10 cellular contexts compared by ENCODE assay signal in genomic region chr2:237715459-237715947, GRCh38.
DNase-seq lines count a peak whose midpoint lies in the region; ATAC-seq, FAIRE-seq and TF ChIP-seq lines count a peak whose summit lies in the region.
"Had no signal": no experiment of that assay in that cellular context is flagged by ENCODE, and none has a peak within 500 bp of the region (broad histone marks: within the 10 kb centered on the region; RNA-seq: fewer than 3 reads in every experiment).

No MANE protein-coding gene starts in this region.

- peaks cover 52% of the 10 kb centered on the region for H3K36me3 Mint-ChIP-seq in activated naive CD8-positive, alpha-beta T cell treated with anti-CD3 and anti-CD28 coated beads, Interleukin-2, amount 50 U/mL, for 24 hours (ENCODE audit: low read depth)

- H3K27me3 Mint-ChIP-seq in activated naive CD8-positive, alpha-beta T cell treated with anti-CD3 and anti-CD28 coated beads, Interleukin-2, amount 50 U/mL, for 24 hours, result no peaks in the 10 kb centered on the region

- H3K79me2 ChIP-seq in smooth muscle cell (ENCODE audit: low read depth), result peaks cover 40% of the 10 kb centered on the region

- TF ChIP-seq POLR2A in GM12892 (IDR thresholded peaks at IDR 0.05; ENCODE audit: low read depth, low read length), result no peak

- H3K27ac ChIP-seq in HUES6 (ENCODE audit: low read depth, low read length) (peak overlapping the region; percentile 22; the same call in 1 of the 2 replicates), smooth muscle cell (ENCODE audit: low read depth) (peak overlapping the region; percentile 88)

- H3K4me2 ChIP-seq in smooth muscle cell, result peak overlapping the region; percentile 76

- H3K9me3 ChIP-seq in HUES6 (ENCODE audit: control insufficient read depth, insufficient read depth, low read depth, low read length), result no peaks in the 10 kb centered on the region
- no peaks in the 10 kb centered on the region for H3K9me3 ChIP-seq in smooth muscle cell (replicated peaks; ENCODE audit: low read depth)

- H3K4me1 ChIP-seq in HUES6 (ENCODE audit: control insufficient read depth, insufficient read depth, low read length) (peaks cover 37% of the 10 kb centered on the region), smooth muscle cell (ENCODE audit: low read depth) (peaks cover 17% of the 10 kb centered on the region)

- H2AFZ ChIP-seq in smooth muscle cell (ENCODE audit: low read depth), result no peak overlapping the region

- no peaks in the 10 kb centered on the region for H3K9me3 Mint-ChIP-seq in activated naive CD8-positive, alpha-beta T cell treated with anti-CD3 and anti-CD28 coated beads, Interleukin-2, amount 50 U/mL, for 24 hours

- intact Hi-C loops in left colon (cut with DNase I, micrococcal nuclease), result no loop called here

- DNase-seq in activated naive CD8-positive, alpha-beta T cell treated with anti-CD3 and anti-CD28 coated beads, Interleukin-2, amount 50 U/mL, for 24 hours, result no peak
- DNase-seq in left colon, result peak; percentile 65 to 73
- DNase-seq in smooth muscle cell (lab: John Stamatoyannopoulos, UW; ENCODE audit: unreplicated experiment), result no peak
- no peak for DNase-seq in NCI-H1436 treated with DMSO at 0.1 percent for 48 hours (lab: John Stamatoyannopoulos, UW)
- no peak for DNase-seq in GM12892 (ENCODE audit: insufficient read length)
- DNase-seq in stimulated activated CD4-positive, alpha-beta T cell treated with anti-CD3 and anti-CD28 coated beads, Interleukin-2, amount 100 ng/mL, for 48 hours, result no peak

- peaks cover 61% of the 10 kb centered on the region for H4K20me1 ChIP-seq in smooth muscle cell (ENCODE audit: low read depth)

- H3F3A ChIP-seq in smooth muscle cell (ENCODE audit: low read depth), result peaks cover 14% of the 10 kb centered on the region

- H3K27me3 ChIP-seq in HUES6 (ENCODE audit: control insufficient read depth, insufficient read depth, low read length) (no peaks in the 10 kb centered on the region), smooth muscle cell (ENCODE audit: low read depth) (no peaks in the 10 kb centered on the region)

- WGBS in smooth muscle cell (ENCODE audit: low lambda C conversion rate), result 70% methylated on average over 13 of the region's 13 CpGs

- H3K27ac Mint-ChIP-seq in activated naive CD8-positive, alpha-beta T cell treated with anti-CD3 and anti-CD28 coated beads, Interleukin-2, amount 50 U/mL, for 24 hours, result peak overlapping the region; percentile 40

- no peak for ATAC-seq in activated naive CD8-positive, alpha-beta T cell treated with anti-CD3 and anti-CD28 coated beads, Interleukin-2, amount 50 U/mL, for 24 hours
- ATAC-seq in left colon, result peak; percentile 96
- no peak for ATAC-seq in HG02678 (IDR thresholded peaks at IDR 0.05; ENCODE audit: unreplicated experiment)

- TF ChIP-seq CTCF in smooth muscle cell (IDR thresholded peaks at IDR 0.05; ENCODE audit: borderline replicate concordance, insufficient read depth, poor library complexity, severe bottlenecking), result no peak

- no peak overlapping the region for H3K4me3 Mint-ChIP-seq in activated naive CD8-positive, alpha-beta T cell treated with anti-CD3 and anti-CD28 coated beads, Interleukin-2, amount 50 U/mL, for 24 hours

- H3K9ac ChIP-seq in HUES6 (ENCODE audit: low read length) (no peak overlapping the region), smooth muscle cell (ENCODE audit: low read depth) (no peak overlapping the region)

- peaks cover 46% of the 10 kb centered on the region for H3K4me1 Mint-ChIP-seq in activated naive CD8-positive, alpha-beta T cell treated with anti-CD3 and anti-CD28 coated beads, Interleukin-2, amount 50 U/mL, for 24 hours

- H3K4me3 ChIP-seq in HUES6 (ENCODE audit: low read depth, low read length) (no peak overlapping the region), smooth muscle cell (peak overlapping the region; percentile 16)

- H3K36me3 ChIP-seq in HUES6 (ENCODE audit: control insufficient read depth, insufficient read depth, low read length) (0 out of 2 replicates have a peak, but pooled peaks cover 8% of the 10 kb centered on the region), smooth muscle cell (ENCODE audit: low read depth) (no peaks in the 10 kb centered on the region)

- no peak for FAIRE-seq in GM12892 (lab: Jason Lieb, UNC)
- FAIRE-seq: endometrium, GM18507 had no signal

Comparison
In these comparisons a context has a peak if more than half of its experiments do, and no peak if none do; other contexts are left out.
1. DNase-seq: peak in left colon (2 of 2); none in activated naive CD8-positive, alpha-beta T cell treated with anti-CD3 and anti-CD28 coated beads, Interleukin-2, amount 50 U/mL, for 24 hours (single experiment), smooth muscle cell (single experiment), NCI-H1436 treated with DMSO at 0.1 percent for 48 hours (single experiment), GM12892 (single experiment) and stimulated activated CD4-positive, alpha-beta T cell treated with anti-CD3 and anti-CD28 coated beads, Interleukin-2, amount 100 ng/mL, for 48 hours (0 of 2).